Comparison of ENCODE assay signal across 18 cellular contexts in the genomic region with DNA sequence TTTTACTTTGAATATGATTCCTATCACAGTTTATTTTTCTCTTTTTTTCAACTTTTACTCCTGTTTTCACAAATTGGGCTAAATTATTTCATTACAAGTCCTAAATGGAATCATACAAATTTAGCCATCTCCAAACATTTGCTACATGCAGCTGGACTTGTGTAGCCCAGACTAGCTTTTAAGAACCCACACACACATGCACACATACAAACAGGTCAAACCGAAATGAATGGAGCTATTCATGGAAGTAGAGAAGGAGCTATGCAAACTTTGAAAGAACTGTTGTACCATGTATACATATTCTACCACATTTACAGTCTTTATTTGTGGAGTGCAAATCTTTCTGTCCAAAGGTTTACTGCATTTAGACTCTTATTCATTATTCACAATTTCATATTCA.
"Had no signal": no experiment of that assay in that cellular context is flagged by ENCODE, and none has a peak within 500 bp of the region (broad histone marks: within the 10 kb centered on the region; RNA-seq: fewer than 3 reads in every experiment).

No MANE protein-coding gene starts in this region.

- H3K4me1 ChIP-seq: esophagus muscularis mucosa, neural progenitor cell, parathyroid adenoma, right atrium auricular region, testis, upper lobe of right lung had no signal

- H3K36me3 Mint-ChIP-seq: activated naive CD8-positive, alpha-beta T cell; neural progenitor cell had no signal

- H3K79me2 ChIP-seq: parathyroid adenoma had no signal

- H3K27ac ChIP-seq: coronary artery, esophagus muscularis mucosa, neural progenitor cell, parathyroid adenoma, right atrium auricular region, testis, upper lobe of right lung had no signal

- H3K4me2 ChIP-seq: neural progenitor cell had no signal

- H3K4me1 Mint-ChIP-seq: activated B cell treated with CpG ODN at 0.5 μM for 24 hours, neural progenitor cell had no signal

- H3K9me3 Mint-ChIP-seq: activated B cell treated with CpG ODN at 0.5 μM for 24 hours; neural progenitor cell; stimulated activated naive CD8-positive, alpha-beta T cell treated with anti-CD3 and anti-CD28 coated beads, Interleukin-15, Interleukin-2, amounts not matched to agents 100 ng/mL and 50 ng/mL, for 24 hours; T-helper 1 cell treated with Interleukin-12 subunit alpha and Interleukin-12 subunit beta and Interleukin-4 antibody, amounts not matched to agents 30 μg/mL and 1 μg/mL, for 36 hours had no signal

- H3K4me3 Mint-ChIP-seq: activated B cell treated with CpG ODN at 0.5 μM for 24 hours; activated CD8-positive, alpha-beta T cell treated with anti-CD3 and anti-CD28 coated beads, Interleukin-2, amount 10 ng/mL, durations not matched to agents 7 days and 5 days; activated naive CD8-positive, alpha-beta T cell; neural progenitor cell; stimulated activated naive CD8-positive, alpha-beta T cell treated with anti-CD3 and anti-CD28 coated beads, Interleukin-15, Interleukin-2, amounts not matched to agents 100 ng/mL and 50 ng/mL, for 24 hours; T-helper 1 cell treated with Interleukin-12 subunit alpha and Interleukin-12 subunit beta and Interleukin-4 antibody, amounts not matched to agents 30 μg/mL and 1 μg/mL, for 36 hours had no signal

- H3K9me3 ChIP-seq: esophagus muscularis mucosa, right atrium auricular region, testis, upper lobe of right lung had no signal

- H3K4me3 ChIP-seq: coronary artery, esophagus muscularis mucosa, neural progenitor cell, right atrium auricular region, testis, upper lobe of right lung had no signal

- H3K9ac ChIP-seq: neural progenitor cell, parathyroid adenoma had no signal

- DNase-seq: activated B cell treated with CpG ODN at 0.5 μM for 24 hours; activated CD4-positive, alpha-beta T cell treated with anti-CD3 and anti-CD28 coated beads for 48 hours; activated CD8-positive, alpha-beta memory T cell treated with anti-CD3 and anti-CD28 coated beads, Interleukin-2, amount 50 U/mL, for 4 hours; activated CD8-positive, alpha-beta T cell treated with anti-CD3 and anti-CD28 coated beads, Interleukin-2, amount 10 ng/mL, durations not matched to agents 7 days and 5 days; activated gamma-delta T cell treated with Interleukin-2 at 50 U/mL for 16 hours; activated T-cell treated with anti-CD3 and anti-CD28 coated beads, Interleukin-2, amount 50 U/mL, for 48 hours; amniotic stem cell; central memory CD4-positive, alpha-beta T cell; testis; upper lobe of right lung had no signal

- H3K27me3 ChIP-seq: esophagus muscularis mucosa, neural progenitor cell, right atrium auricular region, testis, upper lobe of right lung had no signal

- H3K27ac Mint-ChIP-seq: activated B cell treated with CpG ODN at 0.5 μM for 24 hours; activated CD8-positive, alpha-beta T cell treated with anti-CD3 and anti-CD28 coated beads, Interleukin-2, amount 10 ng/mL, durations not matched to agents 7 days and 5 days; activated naive CD8-positive, alpha-beta T cell; neural progenitor cell; stimulated activated naive CD8-positive, alpha-beta T cell treated with anti-CD3 and anti-CD28 coated beads, Interleukin-15, Interleukin-2, amounts not matched to agents 100 ng/mL and 50 ng/mL, for 24 hours; T-helper 1 cell treated with Interleukin-12 subunit alpha and Interleukin-12 subunit beta and Interleukin-4 antibody, amounts not matched to agents 30 μg/mL and 1 μg/mL, for 36 hours had no signal

- H3K27me3 Mint-ChIP-seq: activated B cell treated with CpG ODN at 0.5 μM for 24 hours; activated naive CD8-positive, alpha-beta T cell; stimulated activated naive CD8-positive, alpha-beta T cell treated with anti-CD3 and anti-CD28 coated beads, Interleukin-15, Interleukin-2, amounts not matched to agents 100 ng/mL and 50 ng/mL, for 24 hours had no signal

- H2AFZ ChIP-seq: neural progenitor cell, parathyroid adenoma had no signal

- H3K36me3 ChIP-seq: esophagus muscularis mucosa, neural progenitor cell, right atrium auricular region, upper lobe of right lung had no signal
